Comparison of ENCODE assay signal across 8 cellular contexts in the genomic region with DNA sequence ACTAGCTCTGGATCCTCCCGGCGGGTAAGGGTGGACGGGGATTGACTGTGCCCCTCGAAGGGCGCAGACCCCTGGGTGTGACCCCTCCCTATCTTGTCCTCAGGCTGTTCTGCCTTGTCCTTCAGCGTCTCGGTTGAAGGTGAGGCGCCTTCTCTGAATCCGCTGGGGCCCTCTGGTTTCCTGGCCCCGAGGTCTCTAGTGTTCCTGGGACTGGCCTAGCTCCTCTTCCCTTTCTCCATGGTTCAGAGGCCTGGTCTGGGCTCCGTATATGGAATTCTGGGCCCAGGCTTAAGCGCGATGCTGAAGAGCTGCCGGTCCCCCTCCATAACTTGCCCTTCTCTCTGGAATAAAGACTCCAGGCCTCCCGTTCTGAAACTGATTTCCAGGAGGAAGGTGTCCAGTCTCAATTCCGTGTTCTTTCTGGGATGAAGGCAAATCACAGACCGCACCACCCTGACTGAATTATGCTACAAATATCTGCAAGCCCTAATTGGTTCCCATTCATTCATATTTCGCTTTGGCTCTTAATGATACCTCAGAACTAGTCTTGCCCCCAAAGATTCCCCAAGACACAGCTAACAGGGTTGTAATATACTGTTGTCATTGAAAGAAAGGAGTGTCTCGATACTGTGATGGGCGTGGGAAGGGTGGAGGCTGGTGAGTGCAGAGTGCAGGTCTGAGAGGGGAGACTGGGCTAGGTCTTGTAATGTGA. TPM values are rescaled to one million over a fixed set of nuclear protein-coding genes. Genes with fewer than 3 reads are reported as not detected.
DNase-seq lines count a peak whose midpoint lies in the region; TF ChIP-seq lines count a peak whose summit lies in the region.

No MANE protein-coding gene starts in this region.

- no peak overlapping the region for H3K18ac ChIP-seq in H9 (ENCODE audit: insufficient read length, low read depth, low read length)

- no peak overlapping the region for H3K23ac ChIP-seq in H9 (ENCODE audit: insufficient read length, low read depth, low read length)

- H3K4me1 Mint-ChIP-seq in H9, result peaks cover 11 to 13% of the 10 kb centered on the region in 2 experiments
- peaks cover 35% of the 10 kb centered on the region for H3K4me1 Mint-ChIP-seq in activated T-helper 1 cell treated with anti-CD3 and anti-CD28 coated beads, Interleukin-12 subunit alpha, Interleukin-12 subunit beta, Interleukin-2, Interleukin-4 antibody, amounts not matched to agents 30 ng/mL and 10 ng/mL and 1 ng/mL, durations not matched to agents 14 hours and 24 hours and 36 hours (ENCODE audit: low read depth)
- H3K4me1 Mint-ChIP-seq in stimulated activated naive CD8-positive, alpha-beta T cell treated with anti-CD3 and anti-CD28 coated beads, Interleukin-15, Interleukin-2, amounts not matched to agents 100 ng/mL and 50 ng/mL, for 24 hours (ENCODE audit: low read depth), result peaks cover 26% of the 10 kb centered on the region

- DNase-seq in BJ (ENCODE audit: low read depth) (no peak), H9 (no peak), LoVo (ENCODE audit: low spot score) (no peak), posterior vena cava (ENCODE audit: low spot score) (no peak)
- no peak for DNase-seq in activated T-helper 1 cell treated with anti-CD3 and anti-CD28 coated beads, Interleukin-12 subunit alpha, Interleukin-12 subunit beta, Interleukin-2, Interleukin-4 antibody, amounts not matched to agents 30 ng/mL and 10 ng/mL and 1 ng/mL, durations not matched to agents 14 hours and 24 hours and 36 hours (ENCODE audit: low spot score)
- no peak for DNase-seq in central memory CD4-positive, alpha-beta T cell

- H3K9ac ChIP-seq in H9 (ENCODE audit: extremely low read depth, insufficient read length, low read length), result peak overlapping the region; percentile 65

- H3K4ac ChIP-seq in H9 (ENCODE audit: low read depth, low read length), result no peak overlapping the region

- H4K91ac ChIP-seq in H9 (ENCODE audit: insufficient read length, low read depth, low read length), result no peak overlapping the region

- no peaks in the 10 kb centered on the region for H3K9me3 Mint-ChIP-seq in H9
- H3K9me3 Mint-ChIP-seq in activated T-helper 1 cell treated with anti-CD3 and anti-CD28 coated beads, Interleukin-12 subunit alpha, Interleukin-12 subunit beta, Interleukin-2, Interleukin-4 antibody, amounts not matched to agents 30 ng/mL and 10 ng/mL and 1 ng/mL, durations not matched to agents 14 hours and 24 hours and 36 hours, result no peaks in the 10 kb centered on the region
- H3K9me3 Mint-ChIP-seq in stimulated activated naive CD8-positive, alpha-beta T cell treated with anti-CD3 and anti-CD28 coated beads, Interleukin-15, Interleukin-2, amounts not matched to agents 100 ng/mL and 50 ng/mL, for 24 hours, result no peaks in the 10 kb centered on the region

- CTCF ChIA-PET in BJ (lab: Yijun Ruan, JAX), result interaction anchor here (0.6 to 3.8 kb wide), 6 partner anchors 9 to 201 kb away, joined by 3 to 41 read pairs (median 4); a partner anchor contains a TSS

- H2AK5ac ChIP-seq in H9 (ENCODE audit: insufficient read length, low read length), result no peak overlapping the region

- no peaks in the 10 kb centered on the region for H4K20me1 ChIP-seq in H9 (ENCODE audit: control insufficient read depth, insufficient read depth, insufficient read length)

- H3K27me3 Mint-ChIP-seq in H9 (ENCODE audit: low read depth), result no peaks in the 10 kb centered on the region
- H3K27me3 Mint-ChIP-seq in activated T-helper 1 cell treated with anti-CD3 and anti-CD28 coated beads, Interleukin-12 subunit alpha, Interleukin-12 subunit beta, Interleukin-2, Interleukin-4 antibody, amounts not matched to agents 30 ng/mL and 10 ng/mL and 1 ng/mL, durations not matched to agents 14 hours and 24 hours and 36 hours (ENCODE audit: insufficient read depth), result no peaks in the 10 kb centered on the region
- no peaks in the 10 kb centered on the region for H3K27me3 Mint-ChIP-seq in stimulated activated naive CD8-positive, alpha-beta T cell treated with anti-CD3 and anti-CD28 coated beads, Interleukin-15, Interleukin-2, amounts not matched to agents 100 ng/mL and 50 ng/mL, for 24 hours

- no peak overlapping the region for H2BK12ac ChIP-seq in H9 (ENCODE audit: insufficient read length, low read depth, low read length)

- H4K8ac ChIP-seq in H9 (replicated peaks; ENCODE audit: insufficient read length, low read depth, low read length), result no peak overlapping the region

- no peak overlapping the region for H4K5ac ChIP-seq in H9 (ENCODE audit: insufficient read length, low read depth, low read length)

- H3K36me3 Mint-ChIP-seq in H9 (ENCODE audit: insufficient read depth in 1 of 3, low read depth in 3 of 3), result peaks cover 13 to 64% (median 45%) of the 10 kb centered on the region in 3 experiments; a peak in 6 of 7 replicates
- H3K36me3 Mint-ChIP-seq in activated T-helper 1 cell treated with anti-CD3 and anti-CD28 coated beads, Interleukin-12 subunit alpha, Interleukin-12 subunit beta, Interleukin-2, Interleukin-4 antibody, amounts not matched to agents 30 ng/mL and 10 ng/mL and 1 ng/mL, durations not matched to agents 14 hours and 24 hours and 36 hours (ENCODE audit: low read depth), result peaks cover 35% of the 10 kb centered on the region
- H3K36me3 Mint-ChIP-seq in stimulated activated naive CD8-positive, alpha-beta T cell treated with anti-CD3 and anti-CD28 coated beads, Interleukin-15, Interleukin-2, amounts not matched to agents 100 ng/mL and 50 ng/mL, for 24 hours (ENCODE audit: low read depth), result peaks cover 35% of the 10 kb centered on the region

- no peak overlapping the region for H2BK120ac ChIP-seq in H9 (ENCODE audit: low read depth, low read length, poor library complexity, severe bottlenecking)

- no peak overlapping the region for H2BK15ac ChIP-seq in H9 (ENCODE audit: low read depth, low read length)

- H3K9me3 ChIP-seq in H9 (ENCODE audit: control insufficient read depth, low read depth, low read length) (no peaks in the 10 kb centered on the region), iPS-18c (ENCODE audit: control insufficient read depth, insufficient read depth, low read length) (no peaks in the 10 kb centered on the region)

- peak overlapping the region; percentile 91 to 96 for H3K4me3 Mint-ChIP-seq in H9
- H3K4me3 Mint-ChIP-seq in activated T-helper 1 cell treated with anti-CD3 and anti-CD28 coated beads, Interleukin-12 subunit alpha, Interleukin-12 subunit beta, Interleukin-2, Interleukin-4 antibody, amounts not matched to agents 30 ng/mL and 10 ng/mL and 1 ng/mL, durations not matched to agents 14 hours and 24 hours and 36 hours, result peak overlapping the region; percentile 88
- H3K4me3 Mint-ChIP-seq in stimulated activated naive CD8-positive, alpha-beta T cell treated with anti-CD3 and anti-CD28 coated beads, Interleukin-15, Interleukin-2, amounts not matched to agents 100 ng/mL and 50 ng/mL, for 24 hours, result peak overlapping the region; percentile 87

- H3K27ac ChIP-seq in H9 (ENCODE audit: insufficient read length, low read depth, low read length), result no peak overlapping the region

- H2AFZ ChIP-seq in H9 (ENCODE audit: low read length), result no peak overlapping the region

- peak overlapping the region; percentile 78 for H3K4me3 ChIP-seq in BJ (ENCODE audit: low read depth, low read length)
- peak overlapping the region; percentile 91 for H3K4me3 ChIP-seq in iPS-18c (ENCODE audit: insufficient read depth, low read depth, low read length)

- intact Hi-C loops in activated T-helper 1 cell treated with anti-CD3 and anti-CD28 coated beads, Interleukin-12 subunit alpha, Interleukin-12 subunit beta, Interleukin-2, Interleukin-4 antibody, amounts not matched to agents 30 ng/mL and 10 ng/mL and 1 ng/mL, durations not matched to agents 14 hours and 24 hours and 36 hours (cut with micrococcal nuclease), result loop anchor here (1.0 to 5.0 kb wide), 8 partner anchors 20 to 95 kb away; a partner anchor contains a TSS
- intact Hi-C loops in posterior vena cava (cut with DNase I), result loop anchor here in 1 of 2 donors (10.0 kb wide), 1 partner anchor 59 kb away; no protein-coding TSS in a partner anchor

- POLR2A ChIA-PET in BJ (lab: Charles Lee), result interaction anchor here (0.5 kb wide), 1 partner anchor 20 kb away, joined by 5 read pairs; a partner anchor contains a TSS

- no peak overlapping the region for H3K56ac ChIP-seq in H9 (ENCODE audit: insufficient read length, low read depth, low read length)

- H3K14ac ChIP-seq in H9 (ENCODE audit: insufficient read depth, low read length), result peak overlapping the region; percentile 69; the same call in 1 of the 2 replicates

- TF ChIP-seq CTCF in BJ (IDR thresholded peaks at IDR 0.05; ENCODE audit: insufficient read depth, low read depth, low read length) (no peak), H9 (conservative IDR thresholded peaks at IDR 0.05) (no peak)

- H3K4me2 ChIP-seq in H9 (ENCODE audit: insufficient read depth, insufficient read length, low read length), result peak overlapping the region; percentile 79

- no peaks in the 10 kb centered on the region for H3K79me1 ChIP-seq in H9 (ENCODE audit: insufficient read depth, low read depth, low read length, poor library complexity, severe bottlenecking)

- H3K79me2 ChIP-seq in H9 (ENCODE audit: insufficient read depth, low read length), result peaks cover 2% of the 10 kb centered on the region; the same call in 1 of the 2 replicates

- H2BK5ac ChIP-seq in H9 (ENCODE audit: insufficient read length, low read length), result no peak overlapping the region

- no peak overlapping the region for H3T11ph ChIP-seq in H9 (ENCODE audit: low read length)

- H3K36me3 ChIP-seq in BJ (ENCODE audit: control insufficient read depth, insufficient read depth, low read length), result peaks cover 36% of the 10 kb centered on the region

- no peak overlapping the region for H2BK20ac ChIP-seq in H9 (ENCODE audit: low read depth, low read length, poor library complexity, severe bottlenecking)

- H3K27me3 ChIP-seq in BJ (ENCODE audit: control insufficient read depth, insufficient read depth, low read length) (no peaks in the 10 kb centered on the region), H9 (ENCODE audit: insufficient read depth, low read length) (no peaks in the 10 kb centered on the region)

- WGBS in H9 (ENCODE audit: extremely low coverage, insufficient read length, low lambda C conversion rate), result no CpG with 5 or more reads among the region's 20 CpGs

- H3K23me2 ChIP-seq in H9 (ENCODE audit: insufficient read length, low read depth, low read length, poor library complexity, severe bottlenecking), result peaks cover 13% of the 10 kb centered on the region

- H3K27ac Mint-ChIP-seq in H9, result peak overlapping the region in 2 of 3 experiments; percentile 97 to 98; a peak in 5 of 7 replicates
- H3K27ac Mint-ChIP-seq in activated T-helper 1 cell treated with anti-CD3 and anti-CD28 coated beads, Interleukin-12 subunit alpha, Interleukin-12 subunit beta, Interleukin-2, Interleukin-4 antibody, amounts not matched to agents 30 ng/mL and 10 ng/mL and 1 ng/mL, durations not matched to agents 14 hours and 24 hours and 36 hours, result peak overlapping the region; percentile 81
- H3K27ac Mint-ChIP-seq in stimulated activated naive CD8-positive, alpha-beta T cell treated with anti-CD3 and anti-CD28 coated beads, Interleukin-15, Interleukin-2, amounts not matched to agents 100 ng/mL and 50 ng/mL, for 24 hours, result peak overlapping the region; percentile 77

- H3K4me1 ChIP-seq in H9 (ENCODE audit: insufficient read depth, low read length), result no peaks in the 10 kb centered on the region; the same call in 1 of the 2 replicates

RNA-seq across cellular contexts. Expression of a gene that starts 0.7 kb away (rescaled TPM):
- polyA plus RNA-seq in BJ (2011; rRNA removed), result 19.9 and 27.4 TPM in 2 replicates
- 68.5 and 68.9 TPM in 2 replicates for polyA minus RNA-seq in BJ (2011; rRNA and poly(A)+ RNA removed)
- 99.5 and 106 TPM in 2 replicates for total RNA-seq in H9 (2021)
- 115 and 128 TPM in 2 replicates for total RNA-seq in activated T-helper 1 cell treated with anti-CD3 and anti-CD28 coated beads, Interleukin-12 subunit alpha, Interleukin-12 subunit beta, Interleukin-2, Interleukin-4 antibody, amounts not matched to agents 30 ng/mL and 10 ng/mL and 1 ng/mL, durations not matched to agents 14 hours and 24 hours and 36 hours
- 10 to 100 TPM; 37.4 to 43.1 TPM for total RNA-seq in posterior vena cava

RNA-seq across cellular contexts. Expression of a gene that starts 11.1 kb away (rescaled TPM):
- 0.22 and 0.27 TPM in 2 replicates for polyA plus RNA-seq in BJ (2011; rRNA removed)
- not detected in 2 replicates for polyA minus RNA-seq in BJ (2011; rRNA and poly(A)+ RNA removed)
- total RNA-seq in H9 (2021), result 2.0 and 2.7 TPM in 2 replicates
- 0.65 and 0.76 TPM in 2 replicates for total RNA-seq in activated T-helper 1 cell treated with anti-CD3 and anti-CD28 coated beads, Interleukin-12 subunit alpha, Interleukin-12 subunit beta, Interleukin-2, Interleukin-4 antibody, amounts not matched to agents 30 ng/mL and 10 ng/mL and 1 ng/mL, durations not matched to agents 14 hours and 24 hours and 36 hours
- not detected for total RNA-seq in posterior vena cava

RNA-seq across cellular contexts. Expression of a gene that starts 19.5 kb away (rescaled TPM):
- 26.0 and 45.5 TPM in 2 replicates for polyA plus RNA-seq in BJ (2011; rRNA removed)
- 32.9 and 47.6 TPM in 2 replicates for polyA minus RNA-seq in BJ (2011; rRNA and poly(A)+ RNA removed)
- total RNA-seq in H9 (2021) (28.6 and 29.1 TPM in 2 replicates), posterior vena cava (10 to 100 TPM; 25.7 to 27.0 TPM)
- 17.8 TPM in 2 replicates for total RNA-seq in activated T-helper 1 cell treated with anti-CD3 and anti-CD28 coated beads, Interleukin-12 subunit alpha, Interleukin-12 subunit beta, Interleukin-2, Interleukin-4 antibody, amounts not matched to agents 30 ng/mL and 10 ng/mL and 1 ng/mL, durations not matched to agents 14 hours and 24 hours and 36 hours

RNA-seq across cellular contexts. Expression of a gene that starts 26.1 kb away (rescaled TPM):
- 26.2 and 42.4 TPM in 2 replicates for polyA plus RNA-seq in BJ (2011; rRNA removed)
- polyA minus RNA-seq in BJ (2011; rRNA and poly(A)+ RNA removed), result 25.1 and 44.8 TPM in 2 replicates
- total RNA-seq in H9 (2021) (60.9 and 65.9 TPM in 2 replicates), posterior vena cava (10 to 100 TPM; 38.7 to 40.3 TPM)
- total RNA-seq in activated T-helper 1 cell treated with anti-CD3 and anti-CD28 coated beads, Interleukin-12 subunit alpha, Interleukin-12 subunit beta, Interleukin-2, Interleukin-4 antibody, amounts not matched to agents 30 ng/mL and 10 ng/mL and 1 ng/mL, durations not matched to agents 14 hours and 24 hours and 36 hours, result 41.6 and 45.0 TPM in 2 replicates

RNA-seq across cellular contexts. Expression of a gene that starts 26.9 kb away (rescaled TPM):
- 173 and 230 TPM in 2 replicates for polyA plus RNA-seq in BJ (2011; rRNA removed)
- polyA minus RNA-seq in BJ (2011; rRNA and poly(A)+ RNA removed), result 288 and 396 TPM in 2 replicates
- total RNA-seq in H9 (2021) (190 and 198 TPM in 2 replicates), posterior vena cava (10 to 100 TPM; 81.7 to 99.1 TPM)
- 183 and 186 TPM in 2 replicates for total RNA-seq in activated T-helper 1 cell treated with anti-CD3 and anti-CD28 coated beads, Interleukin-12 subunit alpha, Interleukin-12 subunit beta, Interleukin-2, Interleukin-4 antibody, amounts not matched to agents 30 ng/mL and 10 ng/mL and 1 ng/mL, durations not matched to agents 14 hours and 24 hours and 36 hours
